22 cellular contexts compared by ENCODE assay signal in the genomic region with DNA sequence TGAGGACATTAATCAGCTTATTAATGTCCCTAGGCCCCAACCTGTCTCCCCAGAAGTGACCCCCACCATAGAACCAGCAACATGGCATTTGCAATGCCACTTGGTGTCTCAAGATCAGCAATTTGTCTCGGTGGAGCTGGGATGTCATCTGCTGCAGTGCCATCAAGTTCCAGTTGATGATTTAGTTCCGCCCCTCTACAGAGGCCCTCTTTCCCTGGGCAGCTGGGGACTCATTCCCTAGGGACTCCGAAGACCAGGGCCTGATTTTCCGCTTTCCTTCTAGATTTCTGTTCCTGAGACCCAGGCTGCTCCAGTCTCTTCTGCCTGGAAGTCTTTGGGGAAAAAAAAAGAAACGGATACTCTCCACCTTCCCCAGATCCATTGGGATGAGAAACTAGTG.
DNase-seq lines count a peak whose midpoint lies in the region; ATAC-seq and TF ChIP-seq lines count a peak whose summit lies in the region.
"Had no signal": no experiment of that assay in that cellular context is flagged by ENCODE, and none has a peak within 500 bp of the region (broad histone marks: within the 10 kb centered on the region; RNA-seq: fewer than 3 reads in every experiment).

No MANE protein-coding gene starts in this region.

- peak overlapping the region; percentile 43 for H3K4me2 ChIP-seq in BLaER1
- H3K4me2 ChIP-seq in BLaER1 treated with 17β-estradiol and CSF1 and Interleukin-3, amounts not matched to agents 10 nM and 100 nM = peak overlapping the region in 6 of 11 experiments; percentile 12 to 57 (median 42); a peak in 10 of 22 replicates

- no peak for ATAC-seq in gastrocnemius medialis
- no peak for ATAC-seq in heart right ventricle
- ATAC-seq in HG03095 (IDR thresholded peaks at IDR 0.05; ENCODE audit: unreplicated experiment) = no peak
- ATAC-seq: GM12878 had no signal

- peaks cover 9% of the 10 kb centered on the region for H3K4me1 ChIP-seq in BLaER1
- H3K4me1 ChIP-seq in BLaER1 treated with 17β-estradiol and CSF1 and Interleukin-3, amounts not matched to agents 10 nM and 100 nM = peaks cover 0 to 13% (median 5%) of the 10 kb centered on the region in 10 experiments; a peak in 12 of 20 replicates
- H3K4me1 ChIP-seq in gastrocnemius medialis = no peaks in the 10 kb centered on the region
- peaks cover 0 to 12% (median 3%) of the 10 kb centered on the region in 9 donors for H3K4me1 ChIP-seq in heart right ventricle

- no peak for TF ChIP-seq POLR2A in gastrocnemius medialis (IDR thresholded peaks at IDR 0.05)

- no peaks in the 10 kb centered on the region for H4K20me1 ChIP-seq in BLaER1
- no peaks in the 10 kb centered on the region for H4K20me1 ChIP-seq in BLaER1 treated with 17β-estradiol and CSF1 and Interleukin-3, amounts not matched to agents 10 nM and 100 nM

- H3K27ac ChIP-seq in BLaER1 = no peak overlapping the region
- H3K27ac ChIP-seq in BLaER1 treated with 17β-estradiol and CSF1 and Interleukin-3, amounts not matched to agents 10 nM and 100 nM = no peak overlapping the region
- H3K27ac ChIP-seq in gastrocnemius medialis = no peak overlapping the region
- no peak overlapping the region for H3K27ac ChIP-seq in heart right ventricle

- no peak overlapping the region for H3K4me3 ChIP-seq in BLaER1
- no peak overlapping the region for H3K4me3 ChIP-seq in BLaER1 treated with 17β-estradiol and CSF1 and Interleukin-3, amounts not matched to agents 10 nM and 100 nM
- H3K4me3 ChIP-seq in gastrocnemius medialis = no peak overlapping the region
- H3K4me3 ChIP-seq in heart right ventricle = no peak overlapping the region
- H3K4me3 ChIP-seq: GM12878 had no signal

- no peak overlapping the region for H3K9ac ChIP-seq in BLaER1
- no peak overlapping the region for H3K9ac ChIP-seq in BLaER1 treated with 17β-estradiol and CSF1 and Interleukin-3, amounts not matched to agents 10 nM and 100 nM

- intact Hi-C loops in gastrocnemius medialis (cut with DNase I; ENCODE audit: low total_unique reads) = no loop called here
- intact Hi-C loops in heart right ventricle (cut with DNase I) = no loop called here

- 87 to 96% methylated on average over 5 of the region's 5 CpGs for WGBS in heart right ventricle, 2 donors

- H3K36me3 ChIP-seq in BLaER1 (no peaks in the 10 kb centered on the region), gastrocnemius medialis (no peaks in the 10 kb centered on the region), heart right ventricle (no peaks in the 10 kb centered on the region)
- H3K36me3 ChIP-seq in BLaER1 treated with 17β-estradiol and CSF1 and Interleukin-3, amounts not matched to agents 10 nM and 100 nM = no peaks in the 10 kb centered on the region
- H3K36me3 ChIP-seq: BE2C had no signal

- H3K9me3 ChIP-seq in BLaER1 = no peaks in the 10 kb centered on the region
- no peaks in the 10 kb centered on the region; a peak in 1 of 22 replicates for H3K9me3 ChIP-seq in BLaER1 treated with 17β-estradiol and CSF1 and Interleukin-3, amounts not matched to agents 10 nM and 100 nM (replicated peaks in 1 of 11)
- H3K9me3 ChIP-seq in gastrocnemius medialis = no peaks in the 10 kb centered on the region
- H3K9me3 ChIP-seq in heart right ventricle = no peaks in the 10 kb centered on the region
- H3K9me3 ChIP-seq: BE2C had no signal

- no peaks in the 10 kb centered on the region for H3K27me3 ChIP-seq in BLaER1
- H3K27me3 ChIP-seq in BLaER1 treated with 17β-estradiol and CSF1 and Interleukin-3, amounts not matched to agents 10 nM and 100 nM = no peaks in the 10 kb centered on the region
- H3K27me3 ChIP-seq in gastrocnemius medialis = no peaks in the 10 kb centered on the region
- no peaks in the 10 kb centered on the region for H3K27me3 ChIP-seq in heart right ventricle
- H3K27me3 ChIP-seq: BE2C had no signal

- no peak for TF ChIP-seq CTCF in gastrocnemius medialis (IDR thresholded peaks at IDR 0.05 in 4 of 5, conservative IDR thresholded peaks at IDR 0.05 in 1 of 5)
- TF ChIP-seq CTCF in heart right ventricle (IDR thresholded peaks at IDR 0.05) = no peak

- in situ Hi-C loops in gastrocnemius medialis (cut with MboI; ENCODE audit: low sequenced_read_pairs in 4 of 4) = no loop called here

- DNase-seq in islet precursor cell (peak; percentile 18), gastrocnemius medialis (no peak), heart right ventricle (no peak)
- DNase-seq: 8988T; ACHN; BE2C; C1 segment of cervical spinal cord; CD4-positive, alpha-beta memory T cell; CD4-positive, CD25-positive, alpha-beta regulatory T cell; CD8-positive, alpha-beta memory T cell; COR-L47; DMS 273 treated with DMSO at 0.1 percent for 48 hours; DMS153; DMS53; DMS79; DND-41; EL; GDM1 had no signal
